In the genomic region with DNA sequence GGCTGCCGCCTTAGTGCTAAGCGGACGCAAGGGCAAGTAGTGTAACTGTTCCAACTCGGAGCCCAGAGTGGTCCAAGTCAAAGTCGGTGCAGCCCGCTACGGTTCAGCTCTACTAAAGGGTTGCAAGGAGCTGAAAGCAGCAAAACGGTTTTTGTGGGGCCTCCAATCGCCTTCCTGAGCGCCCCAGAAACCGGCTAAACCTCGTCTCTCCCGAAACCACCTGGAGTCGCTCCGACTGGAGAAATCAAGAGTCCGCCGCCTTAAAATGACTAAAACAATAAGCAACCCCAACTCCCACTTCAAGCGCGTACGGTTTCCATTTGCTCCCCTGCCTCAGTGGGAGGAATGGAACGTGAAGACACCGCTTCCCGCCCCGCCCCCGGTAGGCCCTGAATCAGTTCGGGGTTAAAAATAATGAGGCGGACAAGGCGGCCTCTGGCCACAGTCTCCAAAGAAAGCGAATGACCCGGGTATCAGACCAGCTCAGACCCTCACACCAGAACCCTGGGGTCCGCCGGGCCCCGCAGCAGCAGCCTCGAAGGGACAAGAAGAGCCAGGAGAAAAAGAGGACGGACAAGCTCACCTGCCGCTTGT, we compare ENCODE assay signal across 8 cellular contexts. TPM values are rescaled to one million over a fixed set of nuclear protein-coding genes. Genes with fewer than 3 reads are reported as not detected.
DNase-seq lines count a peak whose midpoint lies in the region; ATAC-seq and TF ChIP-seq lines count a peak whose summit lies in the region.

No MANE protein-coding gene starts in this region.

- peaks cover 57% of the 10 kb centered on the region for H3K79me2 ChIP-seq in hepatocyte

- H3K4me3 ChIP-seq in AG09309 (ENCODE audit: control insufficient read depth, low read depth, low read length) = peak overlapping the region; percentile 81
- H3K4me3 ChIP-seq in hepatocyte = peak overlapping the region; percentile 76

- no peaks in the 10 kb centered on the region for H3K9me3 ChIP-seq in hepatocyte (ENCODE audit: low read depth)

- no peak for DNase-seq in AG09309 (ENCODE audit: low read depth)
- DNase-seq in GM20000 (ENCODE audit: low spot score) = peak; percentile 14
- DNase-seq in NCI-H526 treated with DMSO at 0.1 percent for 48 hours (lab: John Stamatoyannopoulos, UW) = peak; percentile 24
- DNase-seq in activated naive CD8-positive, alpha-beta T cell treated with anti-CD3 and anti-CD28 coated beads for 36 hours = peak; percentile 63
- peak; percentile 59 for DNase-seq in hepatocyte (ENCODE audit: low spot score)
- no peak for DNase-seq in sciatic nerve (ENCODE audit: low spot score)
- DNase-seq in T1000 (lab: John Stamatoyannopoulos, UW) = no peak
- no peak for DNase-seq in NCI-H2029 treated with DMSO at 0.1 percent for 48 hours (lab: John Stamatoyannopoulos, UW)

- intact Hi-C loops in sciatic nerve (cut with DNase I) = no loop called here

- H3K4me1 Mint-ChIP-seq in activated naive CD8-positive, alpha-beta T cell treated with anti-CD3 and anti-CD28 coated beads for 36 hours = peaks cover 41% of the 10 kb centered on the region

- 1% methylated on average over 35 of the region's 36 CpGs for WGBS in hepatocyte (ENCODE audit: low lambda C conversion rate, missing lambda C conversion rate)

- peak overlapping the region; percentile 90 for H2AFZ ChIP-seq in hepatocyte

- H3K27me3 ChIP-seq in hepatocyte = no peaks in the 10 kb centered on the region

- H3K4me1 ChIP-seq in hepatocyte (ENCODE audit: insufficient read depth) = peaks cover 17% of the 10 kb centered on the region

- TF ChIP-seq CTCF in AG09309 (IDR thresholded peaks at IDR 0.05; ENCODE audit: control insufficient read depth, insufficient read depth, low read depth, low read length, missing control alignments) (no peak), GM20000 (IDR thresholded peaks at IDR 0.05; ENCODE audit: extremely low read depth, missing control alignments) (no peak), hepatocyte (IDR thresholded peaks at IDR 0.05; ENCODE audit: poor library complexity) (no peak)

- peaks cover 18% of the 10 kb centered on the region for H3K36me3 Mint-ChIP-seq in activated naive CD8-positive, alpha-beta T cell treated with anti-CD3 and anti-CD28 coated beads for 36 hours

- peak overlapping the region; percentile 96 for H3K27ac ChIP-seq in hepatocyte

- H3K9me2 ChIP-seq in hepatocyte (replicated peaks; ENCODE audit: insufficient read depth) = no peaks in the 10 kb centered on the region

- H3K36me3 ChIP-seq in hepatocyte (replicated peaks; ENCODE audit: insufficient read depth, low read depth) = no peaks in the 10 kb centered on the region

- H3K4me3 Mint-ChIP-seq in activated naive CD8-positive, alpha-beta T cell treated with anti-CD3 and anti-CD28 coated beads for 36 hours = peak overlapping the region; percentile 84

- H3K9me3 Mint-ChIP-seq in activated naive CD8-positive, alpha-beta T cell treated with anti-CD3 and anti-CD28 coated beads for 36 hours = no peaks in the 10 kb centered on the region

- no peaks in the 10 kb centered on the region for H3K27me3 Mint-ChIP-seq in activated naive CD8-positive, alpha-beta T cell treated with anti-CD3 and anti-CD28 coated beads for 36 hours

- peak; percentile 3 for ATAC-seq in sciatic nerve

- H3K4me2 ChIP-seq in hepatocyte = peak overlapping the region; percentile 86

- H4K20me1 ChIP-seq in hepatocyte (ENCODE audit: insufficient read depth, poor library complexity, severe bottlenecking) = peaks cover 25% of the 10 kb centered on the region

- H3K27ac Mint-ChIP-seq in activated naive CD8-positive, alpha-beta T cell treated with anti-CD3 and anti-CD28 coated beads for 36 hours = peak overlapping the region; percentile 90

RNA-seq across cellular contexts. Expression of a gene that starts 0.4 kb away (rescaled TPM):
- 10 to 100 TPM; 89.3 to 93.5 TPM for total RNA-seq in activated naive CD8-positive, alpha-beta T cell treated with anti-CD3 and anti-CD28 coated beads for 36 hours
- total RNA-seq in hepatocyte = 271 and 295 TPM in 2 replicates
- polyA plus RNA-seq in hepatocyte = 198 and 218 TPM in 2 replicates
- 119 TPM for total RNA-seq in sciatic nerve

RNA-seq across cellular contexts. Expression of a gene that starts 32.9 kb away (rescaled TPM):
- total RNA-seq in activated naive CD8-positive, alpha-beta T cell treated with anti-CD3 and anti-CD28 coated beads for 36 hours = 10 to 100 TPM; 24.5 to 26.5 TPM
- total RNA-seq in hepatocyte (11.0 and 14.4 TPM in 2 replicates), sciatic nerve (34.8 TPM)
- polyA plus RNA-seq in hepatocyte = 14.4 and 17.6 TPM in 2 replicates

RNA-seq across cellular contexts. Expression of a gene that starts 57.5 kb away (rescaled TPM):
- 1 to 10 TPM; 2.6 TPM for total RNA-seq in activated naive CD8-positive, alpha-beta T cell treated with anti-CD3 and anti-CD28 coated beads for 36 hours
- total RNA-seq in hepatocyte = 3.8 and 12.8 TPM in 2 replicates
- polyA plus RNA-seq in hepatocyte = 15.4 and 15.5 TPM in 2 replicates
- total RNA-seq in sciatic nerve = 15.4 TPM

Comparison
In these comparisons a context has a peak if more than half of its experiments do, and no peak if none do; other contexts are left out.
1. DNase-seq: peak in GM20000 (single experiment), NCI-H526 treated with DMSO at 0.1 percent for 48 hours (single experiment), activated naive CD8-positive, alpha-beta T cell treated with anti-CD3 and anti-CD28 coated beads for 36 hours (single experiment) and hepatocyte (single experiment); none in AG09309 (single experiment), sciatic nerve (single experiment), T1000 (single experiment) and NCI-H2029 treated with DMSO at 0.1 percent for 48 hours (single experiment).